ENCODE assay signal across 16 cellular contexts in the genomic region with DNA sequence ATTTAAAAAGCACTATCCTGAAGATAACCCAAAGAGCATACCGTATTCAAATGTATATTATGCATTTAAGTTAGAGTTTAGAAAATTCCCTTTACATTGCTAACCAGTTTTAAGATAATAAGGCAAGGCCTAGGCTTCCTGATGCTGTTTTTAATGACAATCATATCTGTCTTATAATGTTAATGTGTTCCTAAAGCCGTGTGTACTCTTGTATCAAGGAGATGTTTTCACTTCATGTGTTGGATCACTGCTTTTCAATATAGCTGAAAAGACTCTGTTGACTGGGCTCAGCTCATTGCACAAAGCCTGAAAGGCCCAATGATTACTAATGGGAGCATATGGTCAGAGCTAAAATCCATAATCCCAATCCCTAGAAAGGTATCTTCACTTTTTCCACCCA.
"Had no signal": no experiment of that assay in that cellular context is flagged by ENCODE, and none has a peak within 500 bp of the region (broad histone marks: within the 10 kb centered on the region; RNA-seq: fewer than 3 reads in every experiment).

No MANE protein-coding gene starts in this region.

- H3K9me3 ChIP-seq: mucosa of descending colon, prostate gland, right lobe of liver, testis, tibial nerve had no signal

- H3K36me3 ChIP-seq: prostate gland, right lobe of liver, tibial nerve had no signal

- H3K4me1 ChIP-seq: parathyroid adenoma, prostate gland, right lobe of liver, testis, tibial nerve had no signal

- H3K4me3 Mint-ChIP-seq: naive thymus-derived CD8-positive, alpha-beta T cell; stimulated activated naive B cell treated with anti-CD40 and anti-IgM and Interleukin-4, amounts not matched to agents 10 μg/mL and 1 μg/mL and 100 μg/mL, for 72 hours; stimulated activated naive CD8-positive, alpha-beta T cell treated with anti-CD3 and anti-CD28 coated beads, Interleukin-15, amount 100 ng/mL, for 72 hours had no signal

- H3K4me1 Mint-ChIP-seq: naive thymus-derived CD8-positive, alpha-beta T cell; stimulated activated naive B cell treated with anti-CD40 and anti-IgM and Interleukin-4, amounts not matched to agents 10 μg/mL and 1 μg/mL and 100 μg/mL, for 72 hours; stimulated activated naive CD8-positive, alpha-beta T cell treated with anti-CD3 and anti-CD28 coated beads, Interleukin-15, amount 100 ng/mL, for 72 hours had no signal

- H3K9me3 Mint-ChIP-seq: naive thymus-derived CD8-positive, alpha-beta T cell; stimulated activated naive B cell treated with anti-CD40 and anti-IgM and Interleukin-4, amounts not matched to agents 10 μg/mL and 1 μg/mL and 100 μg/mL, for 72 hours; stimulated activated naive CD8-positive, alpha-beta T cell treated with anti-CD3 and anti-CD28 coated beads, Interleukin-15, amount 100 ng/mL, for 72 hours had no signal

- H3K9ac ChIP-seq: parathyroid adenoma had no signal

- H3K27me3 ChIP-seq: right lobe of liver, testis, tibial nerve had no signal

- H3K27me3 Mint-ChIP-seq: naive thymus-derived CD8-positive, alpha-beta T cell; stimulated activated naive B cell treated with anti-CD40 and anti-IgM and Interleukin-4, amounts not matched to agents 10 μg/mL and 1 μg/mL and 100 μg/mL, for 72 hours; stimulated activated naive CD8-positive, alpha-beta T cell treated with anti-CD3 and anti-CD28 coated beads, Interleukin-15, amount 100 ng/mL, for 72 hours had no signal

- H3K4me3 ChIP-seq: coronary artery, mucosa of descending colon, prostate gland, right lobe of liver, testis, tibial nerve had no signal

- H3K27ac Mint-ChIP-seq: naive thymus-derived CD8-positive, alpha-beta T cell; stimulated activated naive B cell treated with anti-CD40 and anti-IgM and Interleukin-4, amounts not matched to agents 10 μg/mL and 1 μg/mL and 100 μg/mL, for 72 hours; stimulated activated naive CD8-positive, alpha-beta T cell treated with anti-CD3 and anti-CD28 coated beads, Interleukin-15, amount 100 ng/mL, for 72 hours had no signal

- FAIRE-seq: endometrium, frontal cortex had no signal

- H3K36me3 Mint-ChIP-seq: naive thymus-derived CD8-positive, alpha-beta T cell; stimulated activated naive B cell treated with anti-CD40 and anti-IgM and Interleukin-4, amounts not matched to agents 10 μg/mL and 1 μg/mL and 100 μg/mL, for 72 hours had no signal

- DNase-seq: effector CD4-positive, alpha-beta T cell; islet precursor cell; mammary epithelial cell; mucosa of descending colon; naive thymus-derived CD8-positive, alpha-beta T cell; right lobe of liver; stimulated activated CD4-positive, alpha-beta T cell treated with anti-CD3 and anti-CD28 coated beads, Interleukin-4, amount 100 ng/mL, for 4 hours; stimulated activated naive B cell treated with anti-CD40 and anti-IgM and Interleukin-4, amounts not matched to agents 10 μg/mL and 1 μg/mL and 100 μg/mL, for 72 hours; stimulated activated naive CD8-positive, alpha-beta T cell treated with anti-CD3 and anti-CD28 coated beads, Interleukin-15, amount 100 ng/mL, for 72 hours; testis had no signal
